In genomic region chr6:168374051-168374502, GRCh38 we compare ENCODE assay signal across 19 cellular contexts. TPM values are rescaled to one million over a fixed set of nuclear protein-coding genes. Genes with fewer than 3 reads are reported as not detected.
"Had no signal": no experiment of that assay in that cellular context is flagged by ENCODE, and none has a peak within 500 bp of the region (broad histone marks: within the 10 kb centered on the region; RNA-seq: fewer than 3 reads in every experiment).

No MANE protein-coding gene starts in this region.

- H3K9me3 ChIP-seq: stomach, testis had no signal

- H3K27me3 ChIP-seq: cardiac muscle cell, dorsolateral prefrontal cortex, stomach, testis had no signal

- H3K4me3 ChIP-seq: cardiac muscle cell, dorsolateral prefrontal cortex, stomach, testis had no signal

- H3K36me3 ChIP-seq: cardiac muscle cell, stomach had no signal

- H3K27ac ChIP-seq: cardiac muscle cell, dorsolateral prefrontal cortex, epithelial cell of prostate, stomach, testis had no signal

- DNase-seq: activated CD4-positive, alpha-beta memory T cell treated with anti-CD3 and anti-CD28 coated beads for 36 hours; activated naive CD4-positive, alpha-beta T cell; activated naive CD8-positive, alpha-beta T cell treated with anti-CD3 and anti-CD28 coated beads, Interleukin-2, amount 10 ng/mL, durations not matched to agents 7 days and 5 days; activated T-cell treated with anti-CD3 and anti-CD28 coated beads for 4 hours; amygdala; foreskin fibroblast; hypothalamus; islet precursor cell; midbrain; nephron progenitor cell; occipital lobe; stimulated activated CD4-positive, alpha-beta T cell treated with anti-CD3 and anti-CD28 coated beads, Interleukin-4, amount 100 ng/mL, for 1 hour; stomach; testis had no signal

RNA-seq across cellular contexts. Expression of gene DACT2, which starts 54.5 kb away (rescaled TPM):
- total RNA-seq: activated CD4-positive, alpha-beta memory T cell treated with anti-CD3 and anti-CD28 coated beads for 36 hours; activated naive CD8-positive, alpha-beta T cell treated with anti-CD3 and anti-CD28 coated beads, Interleukin-2, amount 10 ng/mL, durations not matched to agents 7 days and 5 days; lung microvascular endothelial cell; myocyte had no signal
